9 cellular contexts compared by ENCODE assay signal in the genomic region with DNA sequence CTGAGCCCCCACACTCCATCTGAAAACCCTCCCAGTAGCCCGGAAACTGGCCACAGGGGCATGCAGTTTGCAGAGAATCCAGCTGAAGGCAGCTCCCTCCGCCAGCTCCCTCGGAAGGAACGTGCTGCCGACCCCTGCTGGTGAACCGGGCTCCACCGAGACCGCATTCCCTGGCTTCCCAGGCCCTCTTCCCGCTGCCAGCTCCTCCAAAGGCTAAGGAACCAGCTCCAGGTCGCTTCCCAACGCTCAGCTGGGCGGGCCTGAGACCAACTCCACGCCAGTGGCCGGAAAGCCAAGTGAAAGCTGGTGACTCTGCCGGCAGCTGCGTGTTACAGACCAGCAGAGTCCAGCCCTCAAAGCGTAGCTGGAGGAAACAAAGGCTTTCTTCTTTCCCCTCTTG. TPM values are rescaled to one million over a fixed set of nuclear protein-coding genes. Genes with fewer than 3 reads are reported as not detected.
DNase-seq lines count a peak whose midpoint lies in the region; ATAC-seq and TF ChIP-seq lines count a peak whose summit lies in the region.
"Had no signal": no experiment of that assay in that cellular context is flagged by ENCODE, and none has a peak within 500 bp of the region (broad histone marks: within the 10 kb centered on the region; RNA-seq: fewer than 3 reads in every experiment).

No MANE protein-coding gene starts in this region.

- H3K36me3 Mint-ChIP-seq in activated T-cell treated with anti-CD3 and anti-CD28 coated beads, Interleukin-2, amount 50 U/mL, for 24 hours (ENCODE audit: low read depth) = peaks cover 35% of the 10 kb centered on the region

- intact Hi-C loops in left ventricle myocardium inferior (cut with micrococcal nuclease) = no loop called here

- H3K27me3 ChIP-seq in BLaER1 treated with 17β-estradiol and CSF1 and Interleukin-3, amounts not matched to agents 10 nM and 100 nM = no peaks in the 10 kb centered on the region
- no peaks in the 10 kb centered on the region for H3K27me3 ChIP-seq in left ventricle myocardium inferior (ENCODE audit: low read depth)

- no peak overlapping the region for H3K27ac Mint-ChIP-seq in activated T-cell treated with anti-CD3 and anti-CD28 coated beads, Interleukin-2, amount 50 U/mL, for 24 hours

- H3K4me3 ChIP-seq in BLaER1 treated with 17β-estradiol and CSF1 and Interleukin-3, amounts not matched to agents 10 nM and 100 nM = peak overlapping the region in 1 of 10 experiments; percentile 61; a peak in 1 of 20 replicates
- peak overlapping the region; percentile 55 for H3K4me3 ChIP-seq in left ventricle myocardium inferior

- H3K4me1 ChIP-seq in BLaER1 treated with 17β-estradiol and CSF1 and Interleukin-3, amounts not matched to agents 10 nM and 100 nM = peaks cover 24 to 59% (median 48%) of the 10 kb centered on the region in 10 experiments
- peaks cover 23% of the 10 kb centered on the region for H3K4me1 ChIP-seq in left ventricle myocardium inferior

- H3K9me3 ChIP-seq in BLaER1 treated with 17β-estradiol and CSF1 and Interleukin-3, amounts not matched to agents 10 nM and 100 nM (replicated peaks in 1 of 11) = no peaks in the 10 kb centered on the region
- H3K9me3 ChIP-seq in left ventricle myocardium inferior (replicated peaks) = no peaks in the 10 kb centered on the region

- H3K4me2 ChIP-seq in BLaER1 treated with 17β-estradiol and CSF1 and Interleukin-3, amounts not matched to agents 10 nM and 100 nM = peak overlapping the region; percentile 84 to 100 (median 93)

- no peaks in the 10 kb centered on the region for H3K9me3 Mint-ChIP-seq in activated T-cell treated with anti-CD3 and anti-CD28 coated beads, Interleukin-2, amount 50 U/mL, for 24 hours

- H3K4me1 Mint-ChIP-seq in activated T-cell treated with anti-CD3 and anti-CD28 coated beads, Interleukin-2, amount 50 U/mL, for 24 hours (ENCODE audit: low read depth) = peaks cover 7% of the 10 kb centered on the region

- peak; percentile 79 for TF ChIP-seq CTCF in left ventricle myocardium inferior (IDR thresholded peaks at IDR 0.05; ENCODE audit: borderline replicate concordance)

- peak overlapping the region in 10 of 11 experiments; percentile 8 to 78 (median 64); a peak in 11 of 22 replicates for H3K9ac ChIP-seq in BLaER1 treated with 17β-estradiol and CSF1 and Interleukin-3, amounts not matched to agents 10 nM and 100 nM

- H4K20me1 ChIP-seq in BLaER1 treated with 17β-estradiol and CSF1 and Interleukin-3, amounts not matched to agents 10 nM and 100 nM = peaks cover 0 to 61% (median 17%) of the 10 kb centered on the region in 11 experiments; a peak in 13 of 22 replicates

- H3K4me3 Mint-ChIP-seq in activated T-cell treated with anti-CD3 and anti-CD28 coated beads, Interleukin-2, amount 50 U/mL, for 24 hours = no peak overlapping the region

- DNase-seq in anterior cingulate cortex (lab: John Stamatoyannopoulos, UW) (peak in 56 of 58 donors; percentile 10 to 85 (median 61)), left ventricle myocardium inferior (peak; percentile 87), pons (ENCODE audit: low spot score) (peak; percentile 64)
- no peak for DNase-seq in activated T-cell treated with anti-CD3 and anti-CD28 coated beads, Interleukin-2, amount 50 U/mL, for 24 hours
- no peak for DNase-seq in central memory CD4-positive, alpha-beta T cell
- DNase-seq: NCI-H446 had no signal

- ATAC-seq in GM21447 (IDR thresholded peaks at IDR 0.05; ENCODE audit: unreplicated experiment) (no peak), GM21576 (IDR thresholded peaks at IDR 0.05; ENCODE audit: unreplicated experiment) (no peak)

- H3K36me3 ChIP-seq in BLaER1 treated with 17β-estradiol and CSF1 and Interleukin-3, amounts not matched to agents 10 nM and 100 nM = peaks cover 0 to 29% (median 24%) of the 10 kb centered on the region in 11 experiments; a peak in 18 of 22 replicates
- H3K36me3 ChIP-seq in left ventricle myocardium inferior = peaks cover 14% of the 10 kb centered on the region

- peak overlapping the region in 8 of 11 experiments; percentile 25 to 81 (median 70); a peak in 12 of 22 replicates for H3K27ac ChIP-seq in BLaER1 treated with 17β-estradiol and CSF1 and Interleukin-3, amounts not matched to agents 10 nM and 100 nM
- peak overlapping the region; percentile 85 for H3K27ac ChIP-seq in left ventricle myocardium inferior (replicated peaks)

- no peaks in the 10 kb centered on the region for H3K27me3 Mint-ChIP-seq in activated T-cell treated with anti-CD3 and anti-CD28 coated beads, Interleukin-2, amount 50 U/mL, for 24 hours

RNA-seq across cellular contexts. Expression of gene GPER1, which starts 35.8 kb away (rescaled TPM):
- total RNA-seq in left ventricle myocardium inferior = 3.0 TPM

RNA-seq across cellular contexts. Expression of gene ZFAND2A, which starts 36.3 kb away (rescaled TPM):
- 6.6 TPM for total RNA-seq in left ventricle myocardium inferior

Comparison
In these comparisons a context has a peak if more than half of its experiments do, and no peak if none do; other contexts are left out.
1. DNase-seq: peak in anterior cingulate cortex (56 of 58), left ventricle myocardium inferior (single experiment) and pons (single experiment); none in activated T-cell treated with anti-CD3 and anti-CD28 coated beads, Interleukin-2, amount 50 U/mL, for 24 hours (single experiment) and central memory CD4-positive, alpha-beta T cell (single experiment).